Comparison of ENCODE assay signal across 11 cellular contexts in the genomic region with DNA sequence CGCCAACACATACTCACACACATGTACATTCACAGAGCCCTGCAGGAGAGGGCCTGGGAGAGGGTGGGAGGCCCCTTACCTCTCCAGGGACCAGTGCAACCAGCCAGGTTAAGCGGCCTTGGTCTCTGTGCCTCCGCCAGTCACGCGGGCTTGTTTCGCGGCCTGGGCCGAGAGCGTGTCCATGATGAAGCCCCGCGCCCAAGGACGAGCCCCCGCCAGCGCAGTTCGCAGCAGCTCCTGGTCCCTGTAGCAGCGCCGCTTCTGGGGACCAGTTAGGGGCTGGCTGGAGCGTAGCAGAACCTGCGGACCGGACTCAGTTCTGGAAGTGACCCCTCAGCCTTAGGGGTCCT. TPM values are rescaled to one million over a fixed set of nuclear protein-coding genes. Genes with fewer than 3 reads are reported as not detected.
DNase-seq lines count a peak whose midpoint lies in the region; ATAC-seq lines count a peak whose summit lies in the region.
"Had no signal": no experiment of that assay in that cellular context is flagged by ENCODE, and none has a peak within 500 bp of the region (broad histone marks: within the 10 kb centered on the region; RNA-seq: fewer than 3 reads in every experiment).

No MANE protein-coding gene starts in this region.

- H3K36me3 Mint-ChIP-seq in activated T-helper 17 cell treated with anti-CD3 and anti-CD28 coated beads, Interleukin-2, amount 50 U/mL, for 72 hours (ENCODE audit: low read depth) = no peaks in the 10 kb centered on the region

- H3K9me3 ChIP-seq in iPS-15b (ENCODE audit: control insufficient read depth, insufficient read depth, low read length) = no peaks in the 10 kb centered on the region
- no peaks in the 10 kb centered on the region for H3K9me3 ChIP-seq in subcutaneous abdominal adipose tissue (ENCODE audit: control insufficient read depth in 5 of 5, low read length in 5 of 5)

- H3K9ac ChIP-seq in iPS-15b (ENCODE audit: low read depth, low read length) = peak overlapping the region; percentile 77
- peak overlapping the region in 1 of 5 donors; percentile 63 for H3K9ac ChIP-seq in subcutaneous abdominal adipose tissue (ENCODE audit: low read length in 5 of 5)

- H3K36me3 ChIP-seq in iPS-15b (ENCODE audit: control insufficient read depth, insufficient read depth, low read length) = peaks cover under 1% of the 10 kb centered on the region
- H3K36me3 ChIP-seq in subcutaneous abdominal adipose tissue (ENCODE audit: control insufficient read depth in 5 of 5, insufficient read depth in 5 of 5, low read length in 5 of 5) = peaks cover 0 to 8% (median 3%) of the 10 kb centered on the region in 5 donors

- H3K4me1 ChIP-seq in iPS-15b (ENCODE audit: control insufficient read depth, insufficient read depth, low read length) (no peaks in the 10 kb centered on the region), subcutaneous abdominal adipose tissue (ENCODE audit: control insufficient read depth in 5 of 5, insufficient read depth in 5 of 5, low read length in 5 of 5) (peaks cover 0 to 33% (median 28%) of the 10 kb centered on the region in 5 donors)

- peak overlapping the region; percentile 57 for H3K27ac ChIP-seq in subcutaneous abdominal adipose tissue (ENCODE audit: low read depth, low read length)
- H3K27ac ChIP-seq: epithelial cell of prostate had no signal

- DNase-seq in NCI-H526 (lab: John Stamatoyannopoulos, UW) (peak; percentile 53 to 76), NCI-H526 treated with DMSO at 0.1 percent for 48 hours (lab: John Stamatoyannopoulos, UW) (no peak), UCSD-AML1 (lab: John Stamatoyannopoulos, UW; ENCODE audit: unreplicated experiment) (no peak)

- peaks cover 5% of the 10 kb centered on the region for H3K4me1 Mint-ChIP-seq in activated T-helper 17 cell treated with anti-CD3 and anti-CD28 coated beads, Interleukin-2, amount 50 U/mL, for 72 hours

- peak overlapping the region; percentile 86 for H3K4me3 Mint-ChIP-seq in activated T-helper 17 cell treated with anti-CD3 and anti-CD28 coated beads, Interleukin-2, amount 50 U/mL, for 72 hours

- no peaks in the 10 kb centered on the region for H3K27me3 ChIP-seq in iPS-15b (ENCODE audit: control insufficient read depth, insufficient read depth, low read length)
- H3K27me3 ChIP-seq in subcutaneous abdominal adipose tissue (ENCODE audit: control insufficient read depth in 5 of 5, insufficient read depth in 4 of 5, low read length in 5 of 5) = peaks cover 0 to 8% (median 0%) of the 10 kb centered on the region in 5 donors

- H3K4me3 ChIP-seq in iPS-15b (ENCODE audit: low read depth, low read length) (peak overlapping the region; percentile 92), subcutaneous abdominal adipose tissue (ENCODE audit: low read depth in 1 of 5, low read length in 5 of 5) (peak overlapping the region in 4 of 5 donors; percentile 73 to 81 (median 78))

- no peak for ATAC-seq in activated T-helper 17 cell treated with anti-CD3 and anti-CD28 coated beads, Interleukin-2, amount 50 U/mL, for 72 hours (replicated peaks)
- ATAC-seq in HG03139 (IDR thresholded peaks at IDR 0.05; ENCODE audit: unreplicated experiment) (no peak), GM18517 (IDR thresholded peaks at IDR 0.05; ENCODE audit: unreplicated experiment) (no peak)

- no peak overlapping the region for H3K27ac Mint-ChIP-seq in activated T-helper 17 cell treated with anti-CD3 and anti-CD28 coated beads, Interleukin-2, amount 50 U/mL, for 72 hours

- H3K27me3 Mint-ChIP-seq in activated T-helper 17 cell treated with anti-CD3 and anti-CD28 coated beads, Interleukin-2, amount 50 U/mL, for 72 hours = no peaks in the 10 kb centered on the region

- no peaks in the 10 kb centered on the region for H3K9me3 Mint-ChIP-seq in activated T-helper 17 cell treated with anti-CD3 and anti-CD28 coated beads, Interleukin-2, amount 50 U/mL, for 72 hours

RNA-seq across cellular contexts. Expression of a gene that starts 7.3 kb away (rescaled TPM):
- total RNA-seq in activated T-helper 17 cell treated with anti-CD3 and anti-CD28 coated beads, Interleukin-2, amount 50 U/mL, for 72 hours = 1 to 10 TPM in 1 of 2 donors, under 1 TPM in 1; 0.99 to 1.1 TPM

RNA-seq across cellular contexts. Expression of a gene that starts 11.3 kb away (rescaled TPM):
- 100 to 1,000 TPM; 228 to 323 TPM for total RNA-seq in activated T-helper 17 cell treated with anti-CD3 and anti-CD28 coated beads, Interleukin-2, amount 50 U/mL, for 72 hours

RNA-seq across cellular contexts. Expression of a gene that starts 17.6 kb away (rescaled TPM):
- 100 to 1,000 TPM; 203 to 303 TPM for total RNA-seq in activated T-helper 17 cell treated with anti-CD3 and anti-CD28 coated beads, Interleukin-2, amount 50 U/mL, for 72 hours

RNA-seq across cellular contexts. Expression of a gene that starts 17.6 kb away (rescaled TPM):
- total RNA-seq in activated T-helper 17 cell treated with anti-CD3 and anti-CD28 coated beads, Interleukin-2, amount 50 U/mL, for 72 hours = 10 to 100 TPM; 11.4 to 12.9 TPM

RNA-seq across cellular contexts. Expression of a gene that starts 30.9 kb away (rescaled TPM):
- under 1 TPM; 0.28 to 0.37 TPM for total RNA-seq in activated T-helper 17 cell treated with anti-CD3 and anti-CD28 coated beads, Interleukin-2, amount 50 U/mL, for 72 hours
- total RNA-seq: HT1080, urinary bladder had no signal

Comparison
In these comparisons a context has a peak if more than half of its experiments do, and no peak if none do; other contexts are left out.
1. DNase-seq: peak in NCI-H526 (2 of 2); none in NCI-H526 treated with DMSO at 0.1 percent for 48 hours (single experiment) and UCSD-AML1 (single experiment).